Comparison of ENCODE assay signal across 18 cellular contexts in the genomic region with DNA sequence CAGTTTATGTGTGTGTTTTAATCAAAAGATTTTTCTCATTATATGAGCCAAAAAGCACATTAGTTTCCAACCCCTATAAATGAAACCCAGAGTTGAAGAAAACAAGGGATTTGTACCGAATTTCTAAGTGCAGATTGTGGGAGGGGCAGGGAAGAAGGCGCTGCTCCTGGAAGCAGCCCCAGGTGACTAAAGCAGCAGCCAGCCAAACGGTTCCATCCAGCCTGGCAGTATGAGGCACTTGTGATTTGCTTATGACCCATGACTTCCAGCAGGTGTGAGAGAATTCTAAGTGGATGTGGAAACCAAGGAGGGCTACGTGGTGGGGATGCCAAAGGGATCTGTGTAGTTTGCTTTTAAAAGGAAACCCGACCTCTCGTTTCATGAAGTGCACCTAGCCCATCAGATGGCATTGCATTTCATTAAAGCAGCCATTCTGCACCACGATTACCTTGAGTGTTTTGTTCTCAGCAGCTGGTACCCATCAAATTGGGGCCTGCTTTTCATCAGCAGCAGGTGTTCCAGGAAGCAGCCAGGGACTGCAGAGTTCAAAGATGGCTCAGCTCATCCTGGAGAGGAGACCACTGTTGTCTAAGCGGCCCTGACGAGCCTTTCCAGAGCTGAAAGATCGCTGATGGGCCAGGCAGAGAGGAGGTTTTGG.
DNase-seq lines count a peak whose midpoint lies in the region; ATAC-seq and TF ChIP-seq lines count a peak whose summit lies in the region.
"Had no signal": no experiment of that assay in that cellular context is flagged by ENCODE, and none has a peak within 500 bp of the region (broad histone marks: within the 10 kb centered on the region; RNA-seq: fewer than 3 reads in every experiment).

No MANE protein-coding gene starts in this region.

- H3K4me1 Mint-ChIP-seq in endodermal cell, result peaks cover 14% of the 10 kb centered on the region

- no peak overlapping the region for H3K27ac Mint-ChIP-seq in endodermal cell
- H3K27ac Mint-ChIP-seq: activated CD8-positive, alpha-beta T cell treated with anti-CD3 and anti-CD28 coated beads for 36 hours had no signal

- peaks cover 0 to 4% (median 0%) of the 10 kb centered on the region in 9 donors for H3K4me1 ChIP-seq in heart right ventricle
- peaks cover 4% of the 10 kb centered on the region for H3K4me1 ChIP-seq in endodermal cell (ENCODE audit: control insufficient read depth, insufficient read depth, low read length)
- H3K4me1 ChIP-seq: left lung, spleen, upper lobe of left lung had no signal

- H3K4me3 ChIP-seq in epithelial cell of esophagus (ENCODE audit: low read length), result no peak overlapping the region
- H3K4me3 ChIP-seq in heart right ventricle, result no peak overlapping the region
- no peak overlapping the region for H3K4me3 ChIP-seq in endodermal cell (ENCODE audit: low read length)
- H3K4me3 ChIP-seq: K562, left lung, spleen, upper lobe of left lung had no signal

- DNase-seq in DMS153 treated with DMSO at 0.1 percent for 48 hours (lab: John Stamatoyannopoulos, UW; ENCODE audit: unreplicated experiment) (peak; percentile 71), NCI-H1436 treated with DMSO at 0.1 percent for 48 hours (lab: John Stamatoyannopoulos, UW) (peak; percentile 96), NCI-H345 (lab: John Stamatoyannopoulos, UW) (peak; percentile 98), epithelial cell of esophagus (ENCODE audit: low read depth) (peak; percentile 9), heart right ventricle (no peak), CD1c-positive myeloid dendritic cell (ENCODE audit: extremely low spot score) (no peak), GM13976 (ENCODE audit: low spot score) (no peak), endodermal cell (no peak)
- DNase-seq: activated CD8-positive, alpha-beta T cell treated with anti-CD3 and anti-CD28 coated beads for 36 hours; caudate nucleus; effector CD8-positive, alpha-beta T cell; left lung; NCI-H1694; spleen; stimulated activated naive CD4-positive, alpha-beta T cell; upper lobe of left lung had no signal

- no peak for TF ChIP-seq CTCF in epithelial cell of esophagus (IDR thresholded peaks at IDR 0.05; ENCODE audit: insufficient read depth, low read depth, low read length, missing control alignments)
- TF ChIP-seq CTCF in heart right ventricle (IDR thresholded peaks at IDR 0.05), result no peak
- no peak for TF ChIP-seq CTCF in GM13976 (IDR thresholded peaks at IDR 0.05; ENCODE audit: borderline replicate concordance, control extremely low read depth, extremely low read depth, insufficient read depth, missing control alignments)
- TF ChIP-seq CTCF in endodermal cell (conservative IDR thresholded peaks at IDR 0.05), result no peak

- no peak overlapping the region for H3K4me3 Mint-ChIP-seq in endodermal cell
- H3K4me3 Mint-ChIP-seq: activated CD8-positive, alpha-beta T cell treated with anti-CD3 and anti-CD28 coated beads for 36 hours had no signal

- H3K27me3 Mint-ChIP-seq in endodermal cell (ENCODE audit: insufficient read depth), result no peaks in the 10 kb centered on the region
- H3K27me3 Mint-ChIP-seq: activated CD8-positive, alpha-beta T cell treated with anti-CD3 and anti-CD28 coated beads for 36 hours had no signal

- H3K9me3 ChIP-seq in heart right ventricle (no peaks in the 10 kb centered on the region), endodermal cell (ENCODE audit: control insufficient read depth, low read length) (no peaks in the 10 kb centered on the region)
- H3K9me3 ChIP-seq: left lung, spleen, upper lobe of left lung had no signal

- no peaks in the 10 kb centered on the region for H3K36me3 ChIP-seq in heart right ventricle
- no peaks in the 10 kb centered on the region for H3K36me3 ChIP-seq in endodermal cell (ENCODE audit: control insufficient read depth, insufficient read depth, low read length)
- H3K36me3 ChIP-seq: left lung, upper lobe of left lung had no signal

- in situ Hi-C loops in GM13976 (cut with MboI; ENCODE audit: low sequenced_read_pairs, unreplicated experiment), result no loop called here

- WGBS in heart right ventricle, 2 donors, result 54 to 68% methylated on average over 10 of the region's 10 CpGs
- 83 to 85% methylated on average over 9 to 10 of the region's 10 CpGs for WGBS in endodermal cell (ENCODE audit: insufficient coverage in 1 of 2, insufficient read length in 1 of 2), 2 experiments

- ATAC-seq in heart right ventricle, result no peak
- ATAC-seq: activated CD8-positive, alpha-beta T cell treated with anti-CD3 and anti-CD28 coated beads for 36 hours; K562; left lung had no signal

- H3K27me3 ChIP-seq in heart right ventricle (no peaks in the 10 kb centered on the region), endodermal cell (ENCODE audit: control insufficient read depth, insufficient read depth, low read length, poor library complexity, severe bottlenecking) (no peaks in the 10 kb centered on the region)
- H3K27me3 ChIP-seq: left lung, spleen, upper lobe of left lung had no signal

- no peak overlapping the region for H3K9ac ChIP-seq in endodermal cell (ENCODE audit: extremely low read depth, low read length, poor library complexity, severe bottlenecking)
- H3K9ac ChIP-seq: parathyroid adenoma had no signal

- intact Hi-C loops in heart right ventricle (cut with DNase I), result no loop called here

- H3K27ac ChIP-seq in heart right ventricle (no peak overlapping the region), endodermal cell (ENCODE audit: low read depth, low read length) (no peak overlapping the region)
- H3K27ac ChIP-seq: left lung, parathyroid adenoma, spleen, upper lobe of left lung had no signal

- H3K36me3 Mint-ChIP-seq in endodermal cell (ENCODE audit: low read depth), result peaks cover 1% of the 10 kb centered on the region

- no peaks in the 10 kb centered on the region for H3K9me3 Mint-ChIP-seq in endodermal cell
- H3K9me3 Mint-ChIP-seq: activated CD8-positive, alpha-beta T cell treated with anti-CD3 and anti-CD28 coated beads for 36 hours had no signal

Comparison
In these comparisons a context has a peak if more than half of its experiments do, and no peak if none do; other contexts are left out.
1. DNase-seq: peak in DMS153 treated with DMSO at 0.1 percent for 48 hours (single experiment), NCI-H1436 treated with DMSO at 0.1 percent for 48 hours (single experiment), NCI-H345 (single experiment) and epithelial cell of esophagus (single experiment); none in heart right ventricle (0 of 2), CD1c-positive myeloid dendritic cell (single experiment), GM13976 (single experiment) and endodermal cell (single experiment).